1 cellular context compared by ENCODE assay signal in the genomic region with DNA sequence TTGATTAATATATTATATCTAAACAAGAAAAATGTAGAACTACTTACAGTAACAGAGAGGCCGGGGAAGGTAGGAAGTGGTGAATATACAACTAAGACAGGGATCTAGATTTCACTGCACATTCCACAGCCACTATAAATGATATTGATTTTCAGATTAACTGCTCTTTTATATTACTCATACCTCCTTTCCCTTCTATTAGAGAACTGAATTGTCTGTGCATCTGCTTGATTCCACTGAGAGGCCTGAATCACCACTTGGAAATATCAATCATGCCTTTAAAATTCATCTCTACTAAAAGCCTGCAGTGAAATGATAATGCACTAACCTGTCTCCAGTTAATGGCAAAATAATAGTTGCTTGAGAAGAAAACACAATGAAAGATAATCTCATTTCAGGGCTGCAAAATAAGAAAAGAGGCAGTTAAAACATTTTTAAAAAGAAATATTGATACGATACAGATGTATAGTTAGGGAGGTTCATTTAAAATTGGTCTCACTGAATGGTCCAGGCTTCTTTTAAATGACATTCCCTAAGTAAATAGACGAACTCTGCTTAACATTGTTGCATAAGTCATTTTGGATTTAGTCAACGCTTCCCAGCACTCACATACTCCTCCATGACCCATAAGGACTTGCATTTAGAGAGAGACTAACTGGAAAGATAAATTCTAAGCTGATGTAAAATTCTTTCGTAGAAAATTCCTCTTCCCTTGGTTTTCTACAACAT.
TF ChIP-seq lines count a peak whose summit lies in the region.

No MANE protein-coding gene starts in this region.

TF ChIP-seq in SK-N-SH, 30 proteins besides CTCF, POLR2A, EP300 and RAD21 (continued from another document):
- TF ChIP-seq, protein P1, sequence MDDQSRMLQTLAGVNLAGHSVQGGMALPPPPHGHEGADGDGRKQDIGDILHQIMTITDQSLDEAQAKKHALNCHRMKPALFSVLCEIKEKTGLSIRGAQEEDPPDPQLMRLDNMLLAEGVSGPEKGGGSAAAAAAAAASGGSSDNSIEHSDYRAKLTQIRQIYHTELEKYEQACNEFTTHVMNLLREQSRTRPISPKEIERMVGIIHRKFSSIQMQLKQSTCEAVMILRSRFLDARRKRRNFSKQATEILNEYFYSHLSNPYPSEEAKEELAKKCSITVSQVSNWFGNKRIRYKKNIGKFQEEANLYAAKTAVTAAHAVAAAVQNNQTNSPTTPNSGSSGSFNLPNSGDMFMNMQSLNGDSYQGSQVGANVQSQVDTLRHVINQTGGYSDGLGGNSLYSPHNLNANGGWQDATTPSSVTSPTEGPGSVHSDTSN (IDR thresholded peaks at IDR 0.05) = peak; percentile 85
- TF ChIP-seq RXRA (IDR thresholded peaks at IDR 0.05; ENCODE audit: borderline replicate concordance, low read depth) (peak; percentile 42; the same call in 1 of the 2 replicates), MXI1 (IDR thresholded peaks at IDR 0.05; ENCODE audit: low read depth, low read length) (no peak), MEF2A (IDR thresholded peaks at IDR 0.05; ENCODE audit: borderline replicate concordance, low read depth) (no peak), SMC3 (IDR thresholded peaks at IDR 0.05; ENCODE audit: low read depth, low read length) (no peak), JUND (IDR thresholded peaks at IDR 0.05) (peak; percentile 87), FOXJ3 (CRISPR knock-in tag; IDR thresholded peaks at IDR 0.05) (no peak), NFIC (IDR thresholded peaks at IDR 0.05; ENCODE audit: borderline replicate concordance) (peak; percentile 68), RCOR1 (IDR thresholded peaks at IDR 0.05; ENCODE audit: low read length) (no peak), CHD2 (IDR thresholded peaks at IDR 0.05; ENCODE audit: low read length, partially characterized antibody) (no peak), GATA2 (CRISPR knock-in tag; IDR thresholded peaks at IDR 0.05) (no peak), FOXM1 (IDR thresholded peaks at IDR 0.05; ENCODE audit: low read depth) (peak; percentile 93), ELF1 (IDR thresholded peaks at IDR 0.05) (peak; percentile 37; the same call in 1 of the 2 replicates), POLR2AphosphoS5 (IDR thresholded peaks at IDR 0.05; ENCODE audit: low read depth, low read length) (no peak), TAF1 (IDR thresholded peaks at IDR 0.05; ENCODE audit: borderline replicate concordance, low read depth, low read length) (peak; percentile 6; the same call in 1 of the 2 replicates), USF2 (IDR thresholded peaks at IDR 0.05; ENCODE audit: borderline replicate concordance, low read depth, low read length) (no peak), RFX5 (IDR thresholded peaks at IDR 0.05; ENCODE audit: low read length) (no peak), TCF12 (IDR thresholded peaks at IDR 0.05) (peak; percentile 83), EZH2phosphoT487 (IDR thresholded peaks at IDR 0.05; ENCODE audit: borderline replicate concordance, low read depth) (no peak), YY1 (IDR thresholded peaks at IDR 0.05; ENCODE audit: low read depth) (0 out of 2 replicates have a peak, but pooled peaks have one; percentile 7)
- TF ChIP-seq, protein P2, sequence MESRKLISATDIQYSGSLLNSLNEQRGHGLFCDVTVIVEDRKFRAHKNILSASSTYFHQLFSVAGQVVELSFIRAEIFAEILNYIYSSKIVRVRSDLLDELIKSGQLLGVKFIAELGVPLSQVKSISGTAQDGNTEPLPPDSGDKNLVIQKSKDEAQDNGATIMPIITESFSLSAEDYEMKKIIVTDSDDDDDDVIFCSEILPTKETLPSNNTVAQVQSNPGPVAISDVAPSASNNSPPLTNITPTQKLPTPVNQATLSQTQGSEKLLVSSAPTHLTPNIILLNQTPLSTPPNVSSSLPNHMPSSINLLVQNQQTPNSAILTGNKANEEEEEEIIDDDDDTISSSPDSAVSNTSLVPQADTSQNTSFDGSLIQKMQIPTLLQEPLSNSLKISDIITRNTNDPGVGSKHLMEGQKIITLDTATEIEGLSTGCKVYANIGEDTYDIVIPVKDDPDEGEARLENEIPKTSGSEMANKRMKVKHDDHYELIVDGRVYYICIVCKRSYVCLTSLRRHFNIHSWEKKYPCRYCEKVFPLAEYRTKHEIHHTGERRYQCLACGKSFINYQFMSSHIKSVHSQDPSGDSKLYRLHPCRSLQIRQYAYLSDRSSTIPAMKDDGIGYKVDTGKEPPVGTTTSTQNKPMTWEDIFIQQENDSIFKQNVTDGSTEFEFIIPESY (IDR thresholded peaks at IDR 0.05; ENCODE audit: borderline replicate concordance, low read depth) = 0 out of 2 replicates have a peak, but pooled peaks have one; percentile 43
- TF ChIP-seq, protein P3, sequence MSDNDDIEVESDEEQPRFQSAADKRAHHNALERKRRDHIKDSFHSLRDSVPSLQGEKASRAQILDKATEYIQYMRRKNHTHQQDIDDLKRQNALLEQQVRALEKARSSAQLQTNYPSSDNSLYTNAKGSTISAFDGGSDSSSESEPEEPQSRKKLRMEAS (IDR thresholded peaks at IDR 0.05; ENCODE audit: low read depth) = no peak
- TF ChIP-seq, protein P4, sequence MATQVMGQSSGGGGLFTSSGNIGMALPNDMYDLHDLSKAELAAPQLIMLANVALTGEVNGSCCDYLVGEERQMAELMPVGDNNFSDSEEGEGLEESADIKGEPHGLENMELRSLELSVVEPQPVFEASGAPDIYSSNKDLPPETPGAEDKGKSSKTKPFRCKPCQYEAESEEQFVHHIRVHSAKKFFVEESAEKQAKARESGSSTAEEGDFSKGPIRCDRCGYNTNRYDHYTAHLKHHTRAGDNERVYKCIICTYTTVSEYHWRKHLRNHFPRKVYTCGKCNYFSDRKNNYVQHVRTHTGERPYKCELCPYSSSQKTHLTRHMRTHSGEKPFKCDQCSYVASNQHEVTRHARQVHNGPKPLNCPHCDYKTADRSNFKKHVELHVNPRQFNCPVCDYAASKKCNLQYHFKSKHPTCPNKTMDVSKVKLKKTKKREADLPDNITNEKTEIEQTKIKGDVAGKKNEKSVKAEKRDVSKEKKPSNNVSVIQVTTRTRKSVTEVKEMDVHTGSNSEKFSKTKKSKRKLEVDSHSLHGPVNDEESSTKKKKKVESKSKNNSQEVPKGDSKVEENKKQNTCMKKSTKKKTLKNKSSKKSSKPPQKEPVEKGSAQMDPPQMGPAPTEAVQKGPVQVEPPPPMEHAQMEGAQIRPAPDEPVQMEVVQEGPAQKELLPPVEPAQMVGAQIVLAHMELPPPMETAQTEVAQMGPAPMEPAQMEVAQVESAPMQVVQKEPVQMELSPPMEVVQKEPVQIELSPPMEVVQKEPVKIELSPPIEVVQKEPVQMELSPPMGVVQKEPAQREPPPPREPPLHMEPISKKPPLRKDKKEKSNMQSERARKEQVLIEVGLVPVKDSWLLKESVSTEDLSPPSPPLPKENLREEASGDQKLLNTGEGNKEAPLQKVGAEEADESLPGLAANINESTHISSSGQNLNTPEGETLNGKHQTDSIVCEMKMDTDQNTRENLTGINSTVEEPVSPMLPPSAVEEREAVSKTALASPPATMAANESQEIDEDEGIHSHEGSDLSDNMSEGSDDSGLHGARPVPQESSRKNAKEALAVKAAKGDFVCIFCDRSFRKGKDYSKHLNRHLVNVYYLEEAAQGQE (IDR thresholded peaks at IDR 0.05; ENCODE audit: low read depth, low read length) = no peak
